Comparison of ENCODE assay signal across 35 cellular contexts in the genomic region with DNA sequence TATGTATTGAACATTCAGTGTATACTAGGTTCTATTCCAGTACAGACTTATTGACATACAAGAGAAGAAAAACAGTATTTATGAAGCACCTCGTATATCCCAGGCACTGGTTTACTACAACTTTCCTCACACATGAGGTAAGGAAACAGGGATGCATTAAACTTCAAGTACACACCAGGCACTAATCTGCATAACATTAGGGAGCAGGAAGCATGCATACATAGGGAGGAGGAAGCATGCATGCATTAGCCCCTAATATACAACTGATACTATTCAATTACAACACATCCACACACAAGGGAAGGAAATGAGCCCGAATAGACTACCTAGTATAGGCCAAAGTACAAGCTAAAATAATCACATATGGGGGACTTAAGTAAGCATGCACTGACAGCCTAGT.
"Had no signal": no experiment of that assay in that cellular context is flagged by ENCODE, and none has a peak within 500 bp of the region (broad histone marks: within the 10 kb centered on the region; RNA-seq: fewer than 3 reads in every experiment).

No MANE protein-coding gene starts in this region.

- DNase-seq: activated CD4-positive, alpha-beta memory T cell treated with anti-CD3 and anti-CD28 coated beads for 36 hours; activated CD4-positive, alpha-beta T cell treated with anti-CD3 and anti-CD28 coated beads for 36 hours; activated CD4-positive, alpha-beta T cell treated with anti-CD3 and anti-CD28 coated beads, Interleukin-2, amount 10 ng/mL, durations not matched to agents 24 days and 14 days; activated CD4-positive, CD25-positive, alpha-beta regulatory T cell; activated CD4-positive, CD25-positive, alpha-beta regulatory T cell treated with anti-CD3 and anti-CD28 coated beads, Interleukin-2, amount 50 U/mL, for 72 hours; activated CD8-positive, alpha-beta memory T cell treated with anti-CD3 and anti-CD28 coated beads, Interleukin-2, amount 10 ng/mL, durations not matched to agents 7 days and 5 days; activated CD8-positive, alpha-beta memory T cell treated with anti-CD3 and anti-CD28 coated beads, Interleukin-2, amount 50 U/mL, for 4 hours; activated CD8-positive, alpha-beta T cell treated with anti-CD3 and anti-CD28 coated beads, Interleukin-2, amount 10 ng/mL, durations not matched to agents 7 days and 5 days; activated effector memory CD4-positive, alpha-beta T cell treated with anti-CD3 and anti-CD28 coated beads, Interleukin-2, amount 50 U/mL, for 16 hours; activated naive CD4-positive, alpha-beta T cell treated with anti-CD3 and anti-CD28 coated beads for 36 hours; activated T-cell treated with anti-CD3 and anti-CD28 coated beads, Interleukin-2, amount 50 U/mL, for 1 hour; activated T-cell treated with anti-CD3 and anti-CD28 coated beads, Interleukin-2, amount 50 U/mL, for 48 hours; amniotic stem cell; anterior cingulate cortex; brain microvascular endothelial cell; dorsolateral prefrontal cortex; effector memory CD4-positive, alpha-beta T cell; endodermal cell; foreskin fibroblast; heart left ventricle; T-helper 1 cell; T-helper 17 cell; T1000; WERI-Rb-1 had no signal

- H3K27me3 Mint-ChIP-seq: activated CD4-positive, alpha-beta memory T cell treated with anti-CD3 and anti-CD28 coated beads for 36 hours; activated CD4-positive, alpha-beta T cell treated with anti-CD3 and anti-CD28 coated beads for 36 hours; activated CD4-positive, alpha-beta T cell treated with anti-CD3 and anti-CD28 coated beads, Interleukin-2, amount 10 ng/mL, durations not matched to agents 24 days and 14 days; activated CD8-positive, alpha-beta memory T cell treated with anti-CD3 and anti-CD28 coated beads, Interleukin-2, amount 10 ng/mL, durations not matched to agents 7 days and 5 days; central memory CD8-positive, alpha-beta T cell; dendritic cell treated with granulocyte-macrophage colony-stimulating factor and Interleukin-4, amounts not matched to agents 40 ng/mL and 50 ng/mL, for 4 days; T-helper 17 cell had no signal

- ATAC-seq: activated CD4-positive, alpha-beta T cell treated with anti-CD3 and anti-CD28 coated beads for 36 hours; activated CD8-positive, alpha-beta memory T cell treated with anti-CD3 and anti-CD28 coated beads, Interleukin-2, amount 10 ng/mL, durations not matched to agents 7 days and 5 days; activated CD8-positive, alpha-beta T cell treated with anti-CD3 and anti-CD28 coated beads, Interleukin-2, amount 10 ng/mL, durations not matched to agents 7 days and 5 days; esophagus mucosa; heart left ventricle; T-helper 17 cell had no signal

- H3K9me3 ChIP-seq: heart left ventricle had no signal

- H3K27ac Mint-ChIP-seq: activated CD4-positive, alpha-beta memory T cell treated with anti-CD3 and anti-CD28 coated beads for 36 hours; activated CD4-positive, alpha-beta T cell treated with anti-CD3 and anti-CD28 coated beads for 36 hours; activated CD4-positive, alpha-beta T cell treated with anti-CD3 and anti-CD28 coated beads, Interleukin-2, amount 10 ng/mL, durations not matched to agents 24 days and 14 days; activated CD8-positive, alpha-beta memory T cell treated with anti-CD3 and anti-CD28 coated beads, Interleukin-2, amount 10 ng/mL, durations not matched to agents 7 days and 5 days; activated CD8-positive, alpha-beta T cell treated with anti-CD3 and anti-CD28 coated beads, Interleukin-2, amount 10 ng/mL, durations not matched to agents 7 days and 5 days; activated naive CD4-positive, alpha-beta T cell treated with anti-CD3 and anti-CD28 coated beads for 36 hours; activated naive CD8-positive, alpha-beta T cell; activated T-helper 1 cell treated with anti-CD3 and anti-CD28 coated beads, Interleukin-12 subunit alpha, Interleukin-12 subunit beta, Interleukin-2, Interleukin-4 antibody, amounts not matched to agents 30 ng/mL and 10 ng/mL and 1 ng/mL, durations not matched to agents 14 hours and 24 hours and 36 hours; activated T-helper 2 cell treated with anti-CD3 and anti-CD28 coated beads, Interferon-gamma antibody, Interleukin-2, Interleukin-4, amounts not matched to agents 10 μg/mL and 5 μg/mL and 100 μg/mL, durations not matched to agents 14 hours and 24 hours and 36 hours; dendritic cell treated with granulocyte-macrophage colony-stimulating factor and Interleukin-4, amounts not matched to agents 40 ng/mL and 50 ng/mL, for 4 days; endodermal cell; T-helper 17 cell; T-helper 2 cell treated with Interferon-gamma antibody and Interleukin-4, amounts not matched to agents 5 μg/mL and 100 μg/mL, for 36 hours had no signal

- H3K27me3 ChIP-seq: brain microvascular endothelial cell, dorsolateral prefrontal cortex, heart left ventricle had no signal

- H3K27ac ChIP-seq: brain microvascular endothelial cell, coronary artery, dorsolateral prefrontal cortex, heart left ventricle, WERI-Rb-1 had no signal

- H3K4me1 ChIP-seq: heart left ventricle had no signal

- H3K36me3 ChIP-seq: brain microvascular endothelial cell, heart left ventricle, WERI-Rb-1 had no signal

- H3K4me3 ChIP-seq: coronary artery, dorsolateral prefrontal cortex, heart left ventricle had no signal

- H3K36me3 Mint-ChIP-seq: activated CD4-positive, alpha-beta memory T cell treated with anti-CD3 and anti-CD28 coated beads for 36 hours; activated CD8-positive, alpha-beta memory T cell treated with anti-CD3 and anti-CD28 coated beads, Interleukin-2, amount 10 ng/mL, durations not matched to agents 7 days and 5 days; activated naive CD8-positive, alpha-beta T cell had no signal

- H3K4me3 Mint-ChIP-seq: activated CD4-positive, alpha-beta memory T cell treated with anti-CD3 and anti-CD28 coated beads for 36 hours; activated CD4-positive, alpha-beta T cell treated with anti-CD3 and anti-CD28 coated beads for 36 hours; activated CD4-positive, alpha-beta T cell treated with anti-CD3 and anti-CD28 coated beads, Interleukin-2, amount 10 ng/mL, durations not matched to agents 24 days and 14 days; activated CD8-positive, alpha-beta memory T cell treated with anti-CD3 and anti-CD28 coated beads, Interleukin-2, amount 10 ng/mL, durations not matched to agents 7 days and 5 days; activated CD8-positive, alpha-beta T cell treated with anti-CD3 and anti-CD28 coated beads, Interleukin-2, amount 10 ng/mL, durations not matched to agents 7 days and 5 days; activated naive CD4-positive, alpha-beta T cell treated with anti-CD3 and anti-CD28 coated beads for 36 hours; activated naive CD8-positive, alpha-beta T cell; activated T-helper 1 cell treated with anti-CD3 and anti-CD28 coated beads, Interleukin-12 subunit alpha, Interleukin-12 subunit beta, Interleukin-2, Interleukin-4 antibody, amounts not matched to agents 30 ng/mL and 10 ng/mL and 1 ng/mL, durations not matched to agents 14 hours and 24 hours and 36 hours; central memory CD8-positive, alpha-beta T cell; dendritic cell treated with granulocyte-macrophage colony-stimulating factor and Interleukin-4, amounts not matched to agents 40 ng/mL and 50 ng/mL, for 4 days; endodermal cell; T-helper 17 cell; T-helper 2 cell treated with Interferon-gamma antibody and Interleukin-4, amounts not matched to agents 5 μg/mL and 100 μg/mL, for 36 hours had no signal

- FAIRE-seq: astrocyte, bronchial epithelial cell, frontal cortex had no signal

- H3K9me3 Mint-ChIP-seq: activated CD4-positive, alpha-beta memory T cell treated with anti-CD3 and anti-CD28 coated beads for 36 hours; activated CD4-positive, alpha-beta T cell treated with anti-CD3 and anti-CD28 coated beads, Interleukin-2, amount 10 ng/mL, durations not matched to agents 24 days and 14 days; activated naive CD4-positive, alpha-beta T cell treated with anti-CD3 and anti-CD28 coated beads for 36 hours; activated T-helper 1 cell treated with anti-CD3 and anti-CD28 coated beads, Interleukin-12 subunit alpha, Interleukin-12 subunit beta, Interleukin-2, Interleukin-4 antibody, amounts not matched to agents 30 ng/mL and 10 ng/mL and 1 ng/mL, durations not matched to agents 14 hours and 24 hours and 36 hours; activated T-helper 2 cell treated with anti-CD3 and anti-CD28 coated beads, Interferon-gamma antibody, Interleukin-2, Interleukin-4, amounts not matched to agents 10 μg/mL and 5 μg/mL and 100 μg/mL, durations not matched to agents 14 hours and 24 hours and 36 hours; endodermal cell; T-helper 2 cell treated with Interferon-gamma antibody and Interleukin-4, amounts not matched to agents 5 μg/mL and 100 μg/mL, for 36 hours had no signal

- H3K4me1 Mint-ChIP-seq: activated CD4-positive, alpha-beta T cell treated with anti-CD3 and anti-CD28 coated beads for 36 hours; activated CD4-positive, alpha-beta T cell treated with anti-CD3 and anti-CD28 coated beads, Interleukin-2, amount 10 ng/mL, durations not matched to agents 24 days and 14 days; activated CD8-positive, alpha-beta memory T cell treated with anti-CD3 and anti-CD28 coated beads, Interleukin-2, amount 10 ng/mL, durations not matched to agents 7 days and 5 days; central memory CD8-positive, alpha-beta T cell; T-helper 17 cell had no signal
